In genomic region chr15:38254065-38254883, GRCh38 we compare ENCODE assay signal across 8 cellular contexts. TPM values are rescaled to one million over a fixed set of nuclear protein-coding genes. Genes with fewer than 3 reads are reported as not detected.
A peak's percentile ranks its signal among the peaks of the same experiment; 100 is the strongest.
DNase-seq lines count a peak whose midpoint lies in the region; ATAC-seq and TF ChIP-seq lines count a peak whose summit lies in the region.

No MANE protein-coding gene starts in this region.

- peaks cover 33% of the 10 kb centered on the region for H3K4me1 Mint-ChIP-seq in activated CD8-positive, alpha-beta T cell treated with anti-CD3 and anti-CD28 coated beads, Interleukin-2, amount 10 ng/mL, durations not matched to agents 7 days and 5 days (ENCODE audit: low read depth)
- peaks cover 13 to 35% (median 33%) of the 10 kb centered on the region in 4 donors for H3K4me1 Mint-ChIP-seq in naive thymus-derived CD8-positive, alpha-beta T cell

- peak overlapping the region; percentile 91 for H3K4me3 ChIP-seq in A673 (ENCODE audit: low read depth, low read length, poor library complexity, severe bottlenecking)

- POLR2A ChIA-PET in A673 (lab: Charles Lee; ENCODE audit: low non-redundant PET): interaction anchor here (0.6 kb wide), 1 partner anchor 28 kb away, joined by 8 read pairs; no protein-coding TSS in a partner anchor
- POLR2A ChIA-PET in activated CD8-positive, alpha-beta T cell treated with anti-CD3 and anti-CD28 coated beads, Interleukin-2, amount 10 ng/mL, durations not matched to agents 7 days and 5 days (lab: Charles Lee): no interaction called here
- POLR2A ChIA-PET in naive thymus-derived CD8-positive, alpha-beta T cell (lab: Charles Lee): interaction anchor here (1.1 kb wide), 1 partner anchor 445 kb away, joined by 3 read pairs; no protein-coding TSS in a partner anchor

- no peaks in the 10 kb centered on the region for H3K36me3 Mint-ChIP-seq in activated CD8-positive, alpha-beta T cell treated with anti-CD3 and anti-CD28 coated beads, Interleukin-2, amount 10 ng/mL, durations not matched to agents 7 days and 5 days (ENCODE audit: low read depth)
- no peaks in the 10 kb centered on the region for H3K36me3 Mint-ChIP-seq in naive thymus-derived CD8-positive, alpha-beta T cell

- H3K27ac ChIP-seq in A673 (ENCODE audit: low read depth, low read length, poor library complexity, severe bottlenecking): no peak overlapping the region

- CTCF ChIA-PET in A673 (lab: Charles Lee): interaction anchor here (0.5 kb wide), 1 partner anchor 93 kb away, joined by 7 read pairs; no protein-coding TSS in a partner anchor
- CTCF ChIA-PET in activated CD8-positive, alpha-beta T cell treated with anti-CD3 and anti-CD28 coated beads, Interleukin-2, amount 10 ng/mL, durations not matched to agents 7 days and 5 days (lab: Charles Lee): interaction anchor here (1.0 kb wide), 1 partner anchor 186 kb away, joined by 3 read pairs; no protein-coding TSS in a partner anchor

- H3K9me3 Mint-ChIP-seq in activated CD8-positive, alpha-beta T cell treated with anti-CD3 and anti-CD28 coated beads, Interleukin-2, amount 10 ng/mL, durations not matched to agents 7 days and 5 days (ENCODE audit: insufficient read depth): no peaks in the 10 kb centered on the region
- no peaks in the 10 kb centered on the region for H3K9me3 Mint-ChIP-seq in naive thymus-derived CD8-positive, alpha-beta T cell

- peak; percentile 45 for ATAC-seq in HG03045 (IDR thresholded peaks at IDR 0.05; ENCODE audit: unreplicated experiment)
- ATAC-seq in activated CD8-positive, alpha-beta T cell treated with anti-CD3 and anti-CD28 coated beads, Interleukin-2, amount 10 ng/mL, durations not matched to agents 7 days and 5 days: peak; percentile 40
- peak; percentile 60 to 71 for ATAC-seq in naive thymus-derived CD8-positive, alpha-beta T cell

- H3K4me1 ChIP-seq in A673 (ENCODE audit: insufficient read depth, low read length, poor library complexity, severe bottlenecking): peaks cover 34% of the 10 kb centered on the region

- BruUV-seq in A673 (replicated peaks; lab: Mats Ljungman, UMichigan): TSS peak; percentile 35

- TF ChIP-seq CTCF in A673 (conservative IDR thresholded peaks at IDR 0.05; ENCODE audit: low read depth, low read length) (no peak), GM13977 (IDR thresholded peaks at IDR 0.05; ENCODE audit: extremely low read depth, insufficient read depth, missing control alignments) (no peak)

- intact Hi-C loops in A673 (cut with micrococcal nuclease; ENCODE audit: unreplicated experiment): loop anchor here (5.0 kb wide), 3 partner anchors 48 to 257 kb away; no protein-coding TSS in a partner anchor

- no peaks in the 10 kb centered on the region for H3K27me3 ChIP-seq in A673 (replicated peaks; ENCODE audit: insufficient read depth, low read depth, low read length, poor library complexity)

- H3K27ac Mint-ChIP-seq in activated CD8-positive, alpha-beta T cell treated with anti-CD3 and anti-CD28 coated beads, Interleukin-2, amount 10 ng/mL, durations not matched to agents 7 days and 5 days: no peak overlapping the region
- H3K27ac Mint-ChIP-seq in naive thymus-derived CD8-positive, alpha-beta T cell: peak overlapping the region in 3 of 10 donors; percentile 26 to 58 (median 37)

- peak; percentile 60 for DNase-seq in A673 (ENCODE audit: low spot score)
- DNase-seq in GM13977 (ENCODE audit: low spot score): peak; percentile 31
- DNase-seq in NCI-H226: peak; percentile 48
- peak; percentile 38 for DNase-seq in activated CD8-positive, alpha-beta T cell treated with anti-CD3 and anti-CD28 coated beads, Interleukin-2, amount 10 ng/mL, durations not matched to agents 7 days and 5 days
- DNase-seq in fibroblast of gingiva (ENCODE audit: low read depth): peak; percentile 49
- peak in 7 of 10 donors; percentile 11 to 50 (median 30) for DNase-seq in naive thymus-derived CD8-positive, alpha-beta T cell
- DNase-seq in NCI-H128 (lab: John Stamatoyannopoulos, UW; ENCODE audit: unreplicated experiment): no peak

- in situ Hi-C loops in GM13977 (cut with MboI; ENCODE audit: low pct_unique_long_range_greater_than_20kb, low sequenced_read_pairs, unreplicated experiment): no loop called here

- H3K27me3 Mint-ChIP-seq in activated CD8-positive, alpha-beta T cell treated with anti-CD3 and anti-CD28 coated beads, Interleukin-2, amount 10 ng/mL, durations not matched to agents 7 days and 5 days (ENCODE audit: low read depth): peaks cover 52% of the 10 kb centered on the region
- peaks cover 5 to 12% (median 7%) of the 10 kb centered on the region in 5 donors for H3K27me3 Mint-ChIP-seq in naive thymus-derived CD8-positive, alpha-beta T cell

- no peaks in the 10 kb centered on the region for H3K36me3 ChIP-seq in A673 (ENCODE audit: insufficient read depth, low read length, poor library complexity, severe bottlenecking)

- H3K9me3 ChIP-seq in A673 (ENCODE audit: low read depth, low read length, poor library complexity, severe bottlenecking): no peaks in the 10 kb centered on the region

- H3K4me3 Mint-ChIP-seq in activated CD8-positive, alpha-beta T cell treated with anti-CD3 and anti-CD28 coated beads, Interleukin-2, amount 10 ng/mL, durations not matched to agents 7 days and 5 days: peak overlapping the region; percentile 40
- H3K4me3 Mint-ChIP-seq in naive thymus-derived CD8-positive, alpha-beta T cell: peak overlapping the region; percentile 73 to 92 (median 88)

RNA-seq across cellular contexts. Expression of gene SPRED1, which starts 1.6 kb away (rescaled TPM):
- total RNA-seq in A673 (2021): 14.2 and 17.3 TPM in 2 replicates
- under 1 TPM; 0.31 to 0.79 TPM for total RNA-seq in activated CD8-positive, alpha-beta T cell treated with anti-CD3 and anti-CD28 coated beads, Interleukin-2, amount 10 ng/mL, durations not matched to agents 7 days and 5 days
- total RNA-seq in naive thymus-derived CD8-positive, alpha-beta T cell: under 1 TPM; 0.41 to 0.75 TPM
- polyA plus RNA-seq in naive thymus-derived CD8-positive, alpha-beta T cell: under 1 TPM; 0.09 to 0.24 (median 0.11) TPM
